8 cellular contexts compared by ENCODE assay signal in genomic region chr15:90004671-90005070, GRCh38. TPM values are rescaled to one million over a fixed set of nuclear protein-coding genes. Genes with fewer than 3 reads are reported as not detected.
DNase-seq lines count a peak whose midpoint lies in the region; TF ChIP-seq lines count a peak whose summit lies in the region.

No MANE protein-coding gene starts in this region.

- peaks cover 58% of the 10 kb centered on the region for H3K4me1 Mint-ChIP-seq in activated naive CD8-positive, alpha-beta T cell (ENCODE audit: low read depth)
- peaks cover 64% of the 10 kb centered on the region for H3K4me1 Mint-ChIP-seq in activated naive CD8-positive, alpha-beta T cell treated with anti-CD3 and anti-CD28 coated beads for 36 hours

- no peaks in the 10 kb centered on the region for H3K9me3 Mint-ChIP-seq in activated naive CD8-positive, alpha-beta T cell (ENCODE audit: low read depth)
- H3K9me3 Mint-ChIP-seq in activated naive CD8-positive, alpha-beta T cell treated with anti-CD3 and anti-CD28 coated beads for 36 hours: no peaks in the 10 kb centered on the region

- peak overlapping the region; percentile 67 for H3K27ac Mint-ChIP-seq in activated naive CD8-positive, alpha-beta T cell
- no peak overlapping the region for H3K27ac Mint-ChIP-seq in activated naive CD8-positive, alpha-beta T cell treated with anti-CD3 and anti-CD28 coated beads for 36 hours

- H3K27me3 ChIP-seq in layer of hippocampus (ENCODE audit: control insufficient read depth, insufficient read depth, low read length): no peaks in the 10 kb centered on the region

- DNase-seq in activated naive CD8-positive, alpha-beta T cell treated with anti-CD3 and anti-CD28 coated beads for 36 hours: no peak
- peak; percentile 36 to 40 for DNase-seq in stimulated activated CD4-positive, alpha-beta T cell treated with anti-CD3 and anti-CD28 coated beads, Interleukin-4, amount 100 ng/mL, for 48 hours (ENCODE audit: low read depth in 2 of 2)
- DNase-seq in COLO829 (ENCODE audit: low spot score): no peak
- DNase-seq in erythroblast (lab: John Stamatoyannopoulos, UW): no peak
- no peak for DNase-seq in HT-29 (ENCODE audit: low spot score)

- peaks cover under 1% of the 10 kb centered on the region for H3K36me3 Mint-ChIP-seq in activated naive CD8-positive, alpha-beta T cell
- peaks cover 19% of the 10 kb centered on the region for H3K36me3 Mint-ChIP-seq in activated naive CD8-positive, alpha-beta T cell treated with anti-CD3 and anti-CD28 coated beads for 36 hours

- H3K27me3 Mint-ChIP-seq in activated naive CD8-positive, alpha-beta T cell: no peaks in the 10 kb centered on the region
- H3K27me3 Mint-ChIP-seq in activated naive CD8-positive, alpha-beta T cell treated with anti-CD3 and anti-CD28 coated beads for 36 hours: no peaks in the 10 kb centered on the region

- no peak for TF ChIP-seq POLR2A in erythroblast (IDR thresholded peaks at IDR 0.05; ENCODE audit: low read length)

- H3K27ac ChIP-seq in angular gyrus (ENCODE audit: low read depth, low read length) (peak overlapping the region; percentile 24), layer of hippocampus (ENCODE audit: low read depth, low read length) (peak overlapping the region; percentile 58)

- peak overlapping the region; percentile 42 for H3K4me3 Mint-ChIP-seq in activated naive CD8-positive, alpha-beta T cell
- no peak overlapping the region for H3K4me3 Mint-ChIP-seq in activated naive CD8-positive, alpha-beta T cell treated with anti-CD3 and anti-CD28 coated beads for 36 hours

RNA-seq across cellular contexts. Expression of gene ZNF710, which starts 3.5 kb away (rescaled TPM):
- 10 to 100 TPM; 17.8 to 17.9 TPM for total RNA-seq in activated naive CD8-positive, alpha-beta T cell treated with anti-CD3 and anti-CD28 coated beads for 36 hours
- total RNA-seq in HT-29 (2014; rRNA removed; shearing (Covaris generic)): 47.3 and 66.9 TPM in 2 replicates

Comparison
In these comparisons a context has a peak if more than half of its experiments do, and no peak if none do; other contexts are left out.
1. DNase-seq: peak in stimulated activated CD4-positive, alpha-beta T cell treated with anti-CD3 and anti-CD28 coated beads, Interleukin-4, amount 100 ng/mL, for 48 hours (2 of 2); none in activated naive CD8-positive, alpha-beta T cell treated with anti-CD3 and anti-CD28 coated beads for 36 hours (single experiment), COLO829 (single experiment), erythroblast (0 of 2) and HT-29 (single experiment).